1 cellular context compared by ENCODE assay signal in the genomic region with DNA sequence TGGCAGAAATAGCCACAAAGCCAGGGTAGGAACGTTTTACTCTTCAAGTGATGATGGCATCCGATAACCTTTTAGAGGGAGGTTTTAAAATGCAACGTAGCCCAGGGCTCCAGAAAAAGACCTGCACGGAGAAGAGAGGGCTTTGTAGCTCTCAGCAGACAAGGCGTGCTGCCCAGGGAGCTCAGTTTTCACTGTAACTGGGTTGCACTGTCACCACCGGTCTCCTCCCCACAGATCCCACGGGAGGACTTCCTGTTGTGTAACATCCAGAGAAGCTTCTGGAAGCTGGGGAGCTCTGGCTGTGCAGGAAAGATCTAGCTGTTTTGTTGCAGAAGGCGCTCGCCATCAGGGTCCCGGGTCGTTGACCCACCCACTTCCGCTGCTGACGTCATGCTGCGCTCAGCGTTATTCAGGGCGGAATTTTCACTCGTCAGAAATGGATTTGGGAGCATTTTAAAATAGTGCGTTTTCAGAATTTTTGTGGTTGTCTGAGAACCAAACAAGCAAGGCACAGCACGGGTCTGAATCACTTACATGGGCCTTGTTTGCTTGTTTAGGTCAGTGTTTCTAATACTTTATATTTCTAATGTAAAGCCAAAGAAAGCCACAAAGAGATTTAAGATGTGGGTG.
TF ChIP-seq lines count a peak whose summit lies in the region.

No MANE protein-coding gene starts in this region.

TF ChIP-seq in K562, 482 proteins besides CTCF, POLR2A, EP300 and RAD21 (continued from another document):
- TF ChIP-seq, protein P1, sequence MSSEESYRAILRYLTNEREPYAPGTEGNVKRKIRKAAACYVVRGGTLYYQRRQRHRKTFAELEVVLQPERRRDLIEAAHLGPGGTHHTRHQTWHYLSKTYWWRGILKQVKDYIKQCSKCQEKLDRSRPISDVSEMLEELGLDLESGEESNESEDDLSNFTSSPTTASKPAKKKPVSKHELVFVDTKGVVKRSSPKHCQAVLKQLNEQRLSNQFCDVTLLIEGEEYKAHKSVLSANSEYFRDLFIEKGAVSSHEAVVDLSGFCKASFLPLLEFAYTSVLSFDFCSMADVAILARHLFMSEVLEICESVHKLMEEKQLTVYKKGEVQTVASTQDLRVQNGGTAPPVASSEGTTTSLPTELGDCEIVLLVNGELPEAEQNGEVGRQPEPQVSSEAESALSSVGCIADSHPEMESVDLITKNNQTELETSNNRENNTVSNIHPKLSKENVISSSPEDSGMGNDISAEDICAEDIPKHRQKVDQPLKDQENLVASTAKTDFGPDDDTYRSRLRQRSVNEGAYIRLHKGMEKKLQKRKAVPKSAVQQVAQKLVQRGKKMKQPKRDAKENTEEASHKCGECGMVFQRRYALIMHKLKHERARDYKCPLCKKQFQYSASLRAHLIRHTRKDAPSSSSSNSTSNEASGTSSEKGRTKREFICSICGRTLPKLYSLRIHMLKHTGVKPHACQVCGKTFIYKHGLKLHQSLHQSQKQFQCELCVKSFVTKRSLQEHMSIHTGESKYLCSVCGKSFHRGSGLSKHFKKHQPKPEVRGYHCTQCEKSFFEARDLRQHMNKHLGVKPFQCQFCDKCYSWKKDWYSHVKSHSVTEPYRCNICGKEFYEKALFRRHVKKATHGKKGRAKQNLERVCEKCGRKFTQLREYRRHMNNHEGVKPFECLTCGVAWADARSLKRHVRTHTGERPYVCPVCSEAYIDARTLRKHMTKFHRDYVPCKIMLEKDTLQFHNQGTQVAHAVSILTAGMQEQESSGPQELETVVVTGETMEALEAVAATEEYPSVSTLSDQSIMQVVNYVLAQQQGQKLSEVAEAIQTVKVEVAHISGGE (CRISPR knock-in tag; IDR thresholded peaks at IDR 0.05) = peak in 1 of 3 experiments; percentile 38; a peak in 1 of 6 replicates
- TF ChIP-seq CEBPB (tag; IDR thresholded peaks at IDR 0.05) = peak; percentile 55
- TF ChIP-seq GABPA (tag; conservative IDR thresholded peaks at IDR 0.05; ENCODE audit: low read depth) = peak; percentile 80
- TF ChIP-seq CEBPG (CRISPR knock-in tag; IDR thresholded peaks at IDR 0.05) = no peak
- peak in 1 of 2 experiments; percentile 50; a peak in 1 of 4 replicates for TF ChIP-seq CEBPG (tag; conservative IDR thresholded peaks at IDR 0.05 in 1 of 2, IDR thresholded peaks at IDR 0.05 in 1 of 2)
- TF ChIP-seq C11orf30 (IDR thresholded peaks at IDR 0.05; ENCODE audit: low read depth) = peak; percentile 52
- TF ChIP-seq NFIC (IDR thresholded peaks at IDR 0.05) = no peak
- 0 out of 4 replicates have a peak, but pooled peaks of 1 of the 2 experiments have one; percentile 5 for TF ChIP-seq RCOR1 (IDR thresholded peaks at IDR 0.05; ENCODE audit: borderline replicate concordance in 1 of 2, low read depth in 2 of 2, low read length in 2 of 2)
- TF ChIP-seq RFX1 (IDR thresholded peaks at IDR 0.05) = no peak
- no peak for TF ChIP-seq CREB1 (IDR thresholded peaks at IDR 0.05)
- TF ChIP-seq CREB1 (CRISPR knock-in tag; IDR thresholded peaks at IDR 0.05) = no peak
- TF ChIP-seq CBX5 (IDR thresholded peaks at IDR 0.05; ENCODE audit: borderline replicate concordance, low read depth) = no peak
- TF ChIP-seq JUND (IDR thresholded peaks at IDR 0.05; ENCODE audit: borderline replicate concordance, low read depth, low read length) = peak; percentile 68
- TF ChIP-seq JUND (tag; IDR thresholded peaks at IDR 0.05; ENCODE audit: borderline replicate concordance, low read depth, low read length) = peak; percentile 58; the same call in 1 of the 3 replicates
- TF ChIP-seq, protein P2, sequence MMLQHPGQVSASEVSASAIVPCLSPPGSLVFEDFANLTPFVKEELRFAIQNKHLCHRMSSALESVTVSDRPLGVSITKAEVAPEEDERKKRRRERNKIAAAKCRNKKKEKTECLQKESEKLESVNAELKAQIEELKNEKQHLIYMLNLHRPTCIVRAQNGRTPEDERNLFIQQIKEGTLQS (IDR thresholded peaks at IDR 0.05) = peak; percentile 87
- TF ChIP-seq, protein P2 (CRISPR knock-in tag; conservative IDR thresholded peaks at IDR 0.05) = no peak
- TF ChIP-seq ZKSCAN3 (CRISPR knock-in tag; IDR thresholded peaks at IDR 0.05) = no peak
- no peak for TF ChIP-seq NFE2L1 (tag; IDR thresholded peaks at IDR 0.05; ENCODE audit: borderline replicate concordance, low read depth)
- TF ChIP-seq, protein P3, sequence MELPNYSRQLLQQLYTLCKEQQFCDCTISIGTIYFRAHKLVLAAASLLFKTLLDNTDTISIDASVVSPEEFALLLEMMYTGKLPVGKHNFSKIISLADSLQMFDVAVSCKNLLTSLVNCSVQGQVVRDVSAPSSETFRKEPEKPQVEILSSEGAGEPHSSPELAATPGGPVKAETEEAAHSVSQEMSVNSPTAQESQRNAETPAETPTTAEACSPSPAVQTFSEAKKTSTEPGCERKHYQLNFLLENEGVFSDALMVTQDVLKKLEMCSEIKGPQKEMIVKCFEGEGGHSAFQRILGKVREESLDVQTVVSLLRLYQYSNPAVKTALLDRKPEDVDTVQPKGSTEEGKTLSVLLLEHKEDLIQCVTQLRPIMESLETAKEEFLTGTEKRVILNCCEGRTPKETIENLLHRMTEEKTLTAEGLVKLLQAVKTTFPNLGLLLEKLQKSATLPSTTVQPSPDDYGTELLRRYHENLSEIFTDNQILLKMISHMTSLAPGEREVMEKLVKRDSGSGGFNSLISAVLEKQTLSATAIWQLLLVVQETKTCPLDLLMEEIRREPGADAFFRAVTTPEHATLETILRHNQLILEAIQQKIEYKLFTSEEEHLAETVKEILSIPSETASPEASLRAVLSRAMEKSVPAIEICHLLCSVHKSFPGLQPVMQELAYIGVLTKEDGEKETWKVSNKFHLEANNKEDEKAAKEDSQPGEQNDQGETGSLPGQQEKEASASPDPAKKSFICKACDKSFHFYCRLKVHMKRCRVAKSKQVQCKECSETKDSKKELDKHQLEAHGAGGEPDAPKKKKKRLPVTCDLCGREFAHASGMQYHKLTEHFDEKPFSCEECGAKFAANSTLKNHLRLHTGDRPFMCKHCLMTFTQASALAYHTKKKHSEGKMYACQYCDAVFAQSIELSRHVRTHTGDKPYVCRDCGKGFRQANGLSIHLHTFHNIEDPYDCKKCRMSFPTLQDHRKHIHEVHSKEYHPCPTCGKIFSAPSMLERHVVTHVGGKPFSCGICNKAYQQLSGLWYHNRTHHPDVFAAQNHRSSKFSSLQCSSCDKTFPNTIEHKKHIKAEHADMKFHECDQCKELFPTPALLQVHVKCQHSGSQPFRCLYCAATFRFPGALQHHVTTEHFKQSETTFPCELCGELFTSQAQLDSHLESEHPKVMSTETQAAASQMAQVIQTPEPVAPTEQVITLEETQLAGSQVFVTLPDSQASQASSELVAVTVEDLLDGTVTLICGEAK (IDR thresholded peaks at IDR 0.05) = 0 out of 2 replicates have a peak, but pooled peaks have one; percentile 33
- TF ChIP-seq, protein P3 (CRISPR knock-in tag; IDR thresholded peaks at IDR 0.05) = no peak
- TF ChIP-seq ATF7 (IDR thresholded peaks at IDR 0.05) = peak; percentile 82
